In genomic region chr16:74736531-74737157, GRCh38 we compare ENCODE assay signal across 1 cellular context.
TF ChIP-seq lines count a peak whose summit lies in the region.

No MANE protein-coding gene starts in this region.

TF ChIP-seq in SK-N-SH treated with all-trans-retinoic acid at 6 μM for 48 hours, 23 proteins besides CTCF, POLR2A, EP300 and RAD21 (continued from another document):
- TF ChIP-seq TSHZ2 (CRISPR knock-in tag; IDR thresholded peaks at IDR 0.05) (no peak), ZFP3 (CRISPR knock-in tag; IDR thresholded peaks at IDR 0.05) (no peak), SNAI2 (CRISPR knock-in tag; IDR thresholded peaks at IDR 0.05) (no peak), TCF4 (CRISPR knock-in tag; IDR thresholded peaks at IDR 0.05; ENCODE audit: borderline replicate concordance) (no peak), ARNTL (CRISPR knock-in tag; IDR thresholded peaks at IDR 0.05; ENCODE audit: borderline replicate concordance, low read depth) (no peak), OSR1 (CRISPR knock-in tag; IDR thresholded peaks at IDR 0.05) (no peak), ZNF565 (CRISPR knock-in tag; conservative IDR thresholded peaks at IDR 0.05; ENCODE audit: low read depth) (no peak)
